In genomic region chr17:859461-860195, GRCh38 we compare ENCODE assay signal across 1 cellular context.
TF ChIP-seq lines count a peak whose summit lies in the region.

No MANE protein-coding gene starts in this region.

TF ChIP-seq in IMR-90, 13 proteins besides CTCF, POLR2A, EP300 and RAD21 (continued from another document):
- TF ChIP-seq USF2 (IDR thresholded peaks at IDR 0.05; ENCODE audit: low read depth, low read length), result no peak
- no peak for TF ChIP-seq ELK1 (IDR thresholded peaks at IDR 0.05; ENCODE audit: borderline replicate concordance, low read depth, low read length)
- TF ChIP-seq RCOR1 (IDR thresholded peaks at IDR 0.05; ENCODE audit: insufficient replicate concordance, low read length), result no peak
